ENCODE assay signal across 10 cellular contexts in genomic region chrX:13147147-13147546, GRCh38.
"Had no signal": no experiment of that assay in that cellular context is flagged by ENCODE, and none has a peak within 500 bp of the region (broad histone marks: within the 10 kb centered on the region; RNA-seq: fewer than 3 reads in every experiment).

No MANE protein-coding gene starts in this region.

- H3K36me3 ChIP-seq: HAP-1 had no signal

- H3K9ac ChIP-seq: GM23248, KMS-11 had no signal

- H3K4me3 ChIP-seq: GM23248, HAP-1 had no signal

- H3K4me2 ChIP-seq: KMS-11 had no signal

- ATAC-seq: HCT116, HepG2 had no signal

- H3K9me3 ChIP-seq: HAP-1 had no signal

- H3K4me3 Mint-ChIP-seq: HFFc6, IgD-negative memory B cell had no signal

- DNase-seq: GM23248, GOT3, H7, HFFc6 had no signal

- H2AFZ ChIP-seq: GM23248 had no signal

- H3K27ac Mint-ChIP-seq: HFFc6, IgD-negative memory B cell had no signal

- H3K27ac ChIP-seq: GM23248, HL-60, KMS-11 had no signal
